8 cellular contexts compared by ENCODE assay signal in genomic region chrX:149470960-149471359, GRCh38. TPM values are rescaled to one million over a fixed set of nuclear protein-coding genes. Genes with fewer than 3 reads are reported as not detected.
DNase-seq lines count a peak whose midpoint lies in the region; ATAC-seq, FAIRE-seq and TF ChIP-seq lines count a peak whose summit lies in the region.

No MANE protein-coding gene starts in this region.

- no peaks in the 10 kb centered on the region for H3K36me3 ChIP-seq in RWPE2 (ENCODE audit: low read depth)
- H3K36me3 ChIP-seq in thyroid gland = no peaks in the 10 kb centered on the region

- intact Hi-C loops in thyroid gland (cut with DNase I) = no loop called here

- no peak overlapping the region for H3K4me3 ChIP-seq in LNCaP clone FGC (ENCODE audit: low read depth, low read length)
- no peak overlapping the region for H3K4me3 ChIP-seq in RWPE2 (ENCODE audit: severe bottlenecking)
- no peak overlapping the region for H3K4me3 ChIP-seq in thyroid gland (replicated peaks in 1 of 3)

- peak; percentile 80 for ATAC-seq in RWPE2 (ENCODE audit: low read depth)

- peak overlapping the region; percentile 45 for H3K4me3 Mint-ChIP-seq in osteocyte (ENCODE audit: unreplicated experiment)

- peaks cover 6% of the 10 kb centered on the region for H3K4me1 Mint-ChIP-seq in osteocyte (ENCODE audit: unreplicated experiment)

- H3K27ac ChIP-seq in RWPE2 (ENCODE audit: poor library complexity, severe bottlenecking) = no peak overlapping the region
- H3K27ac ChIP-seq in thyroid gland = no peak overlapping the region

- H3K27ac Mint-ChIP-seq in osteocyte (ENCODE audit: unreplicated experiment) = no peak overlapping the region

- no peaks in the 10 kb centered on the region for H3K27me3 Mint-ChIP-seq in osteocyte (ENCODE audit: unreplicated experiment)

- TF ChIP-seq CTCF in LNCaP clone FGC (IDR thresholded peaks at IDR 0.05; ENCODE audit: control insufficient read depth, extremely low read depth, insufficient read depth) = peak; percentile 79
- TF ChIP-seq CTCF in RWPE2 (IDR thresholded peaks at IDR 0.05; ENCODE audit: poor library complexity, severe bottlenecking) = peak; percentile 77
- TF ChIP-seq CTCF in osteocyte (IDR thresholded peaks at IDR 0.05) = peak; percentile 83
- TF ChIP-seq CTCF in thyroid gland (IDR thresholded peaks at IDR 0.05) = peak; percentile 62 to 87 (median 80)

- 19 to 60% methylated on average over 5 to 19 of the region's 23 CpGs for WGBS in thyroid gland, 2 donors

- H3K27me3 ChIP-seq in RWPE2 (ENCODE audit: insufficient read depth, poor library complexity, severe bottlenecking) = no peaks in the 10 kb centered on the region
- no peaks in the 10 kb centered on the region for H3K27me3 ChIP-seq in thyroid gland

- TF ChIP-seq POLR2A in thyroid gland (IDR thresholded peaks at IDR 0.05) = no peak

- FAIRE-seq in frontal cortex (lab: Jason Lieb, UNC) = no peak

- DNase-seq in ELF-1 (ENCODE audit: low read depth, low spot score) (peak; percentile 96), H4 (ENCODE audit: low spot score) (peak; percentile 48), LNCaP clone FGC (ENCODE audit: low read depth) (no peak), RWPE2 (ENCODE audit: low spot score) (no peak), frontal cortex (ENCODE audit: low spot score in 2 of 2) (peak; percentile 34 to 62), osteocyte (ENCODE audit: extremely low spot score, unreplicated experiment) (peak; percentile 93), thyroid gland (peak; percentile 76 to 81)
- DNase-seq in activated effector memory CD4-positive, alpha-beta T cell treated with Interleukin-2 at 50 U/mL for 16 hours = peak; percentile 30

- H3K4me1 ChIP-seq in RWPE2 (ENCODE audit: insufficient read depth, poor library complexity, severe bottlenecking) (no peaks in the 10 kb centered on the region), thyroid gland (peaks cover 4 to 9% of the 10 kb centered on the region in 2 donors)

- H3K9me3 Mint-ChIP-seq in osteocyte (ENCODE audit: unreplicated experiment) = peaks cover 8% of the 10 kb centered on the region

- H3K9me3 ChIP-seq in RWPE2 (ENCODE audit: severe bottlenecking) (no peaks in the 10 kb centered on the region), thyroid gland (no peaks in the 10 kb centered on the region)

- H3K36me3 Mint-ChIP-seq in osteocyte (ENCODE audit: unreplicated experiment) = no peaks in the 10 kb centered on the region

RNA-seq across cellular contexts. Expression of gene IDS, which starts 34.1 kb away (rescaled TPM):
- 67.1 and 75.1 TPM in 2 replicates for total RNA-seq in H4 (2014; rRNA removed; shearing (Covaris generic))
- total RNA-seq in frontal cortex = 86.4 TPM
- total RNA-seq in osteocyte = 63.7 and 67.6 TPM in 2 replicates
- total RNA-seq in thyroid gland = 10 to 100 TPM; 76.8 to 88.6 (median 83.9) TPM

Comparison
In these comparisons a context has a peak if more than half of its experiments do, and no peak if none do; other contexts are left out.
1. DNase-seq: peak in ELF-1 (single experiment), H4 (single experiment), activated effector memory CD4-positive, alpha-beta T cell treated with Interleukin-2 at 50 U/mL for 16 hours (single experiment), frontal cortex (2 of 2), osteocyte (single experiment) and thyroid gland (2 of 2); none in LNCaP clone FGC (single experiment) and RWPE2 (single experiment).
2. Peak in every context shown above with its lines, with median percentiles within 50 percentile points of each other: CTCF ChIP-seq.